35 cellular contexts compared by ENCODE assay signal in genomic region chr3:79039192-79039591, GRCh38.
DNase-seq lines count a peak whose midpoint lies in the region; ATAC-seq, FAIRE-seq and TF ChIP-seq lines count a peak whose summit lies in the region.
"Had no signal": no experiment of that assay in that cellular context is flagged by ENCODE, and none has a peak within 500 bp of the region (broad histone marks: within the 10 kb centered on the region; RNA-seq: fewer than 3 reads in every experiment).

No MANE protein-coding gene starts in this region.

- TF ChIP-seq POLR2A in HepG2 (IDR thresholded peaks at IDR 0.05; ENCODE audit: insufficient read depth in 1 of 2, low read depth in 2 of 2, low read length in 2 of 2) (no peak), right lobe of liver (IDR thresholded peaks at IDR 0.05) (no peak)

- no peaks in the 10 kb centered on the region for H3K36me3 Mint-ChIP-seq in neural progenitor cell
- H3K36me3 Mint-ChIP-seq in T-helper 2 cell treated with Interferon-gamma antibody and Interleukin-4, amounts not matched to agents 5 μg/mL and 100 μg/mL, for 36 hours (ENCODE audit: low read depth) = no peaks in the 10 kb centered on the region
- H3K36me3 Mint-ChIP-seq: activated naive CD4-positive, alpha-beta T cell treated with anti-CD3 and anti-CD28 coated beads, Interleukin-2, amount 50 U/mL, for 24 hours; CD14-positive monocyte; WTC11 had no signal

- H3K4me3 ChIP-seq in HepG2 (replicated peaks in 1 of 3; ENCODE audit: insufficient read depth in 1 of 3, low read depth in 2 of 3, low read length in 3 of 3) = no peak overlapping the region
- no peak overlapping the region for H3K4me3 ChIP-seq in right lobe of liver
- no peak overlapping the region for H3K4me3 ChIP-seq in adipocyte (ENCODE audit: low read length)
- H3K4me3 ChIP-seq in neural progenitor cell = no peak overlapping the region
- H3K4me3 ChIP-seq: esophagus squamous epithelium, pancreas, smooth muscle cell, upper lobe of right lung had no signal

- H3K27me3 ChIP-seq in HepG2 (ENCODE audit: control insufficient read depth in 1 of 2, insufficient read depth in 2 of 2, low read length in 2 of 2) = no peaks in the 10 kb centered on the region
- no peaks in the 10 kb centered on the region for H3K27me3 ChIP-seq in right lobe of liver
- H3K27me3 ChIP-seq in adipocyte (replicated peaks; ENCODE audit: control insufficient read depth, insufficient read depth, low read length) = no peaks in the 10 kb centered on the region
- H3K27me3 ChIP-seq in neural progenitor cell = no peaks in the 10 kb centered on the region
- H3K27me3 ChIP-seq: esophagus squamous epithelium, upper lobe of right lung had no signal

- no peaks in the 10 kb centered on the region for H3K4me1 Mint-ChIP-seq in neural progenitor cell
- H3K4me1 Mint-ChIP-seq in T-helper 2 cell treated with Interferon-gamma antibody and Interleukin-4, amounts not matched to agents 5 μg/mL and 100 μg/mL, for 36 hours (ENCODE audit: low read depth) = no peaks in the 10 kb centered on the region
- H3K4me1 Mint-ChIP-seq: activated CD4-positive, alpha-beta T cell treated with anti-CD3 and anti-CD28 coated beads, Interleukin-2, amount 10 ng/mL, durations not matched to agents 24 days and 14 days; activated naive CD4-positive, alpha-beta T cell treated with anti-CD3 and anti-CD28 coated beads, Interleukin-2, amount 50 U/mL, for 24 hours; CD14-positive monocyte; central memory CD8-positive, alpha-beta T cell had no signal

- H3K4me2 ChIP-seq in HepG2 (ENCODE audit: low read depth, low read length) = no peak overlapping the region
- no peak overlapping the region for H3K4me2 ChIP-seq in neural progenitor cell
- H3K4me2 ChIP-seq: smooth muscle cell had no signal

- H3K27ac Mint-ChIP-seq in neural progenitor cell = no peak overlapping the region
- H3K27ac Mint-ChIP-seq in T-helper 2 cell treated with Interferon-gamma antibody and Interleukin-4, amounts not matched to agents 5 μg/mL and 100 μg/mL, for 36 hours = no peak overlapping the region
- H3K27ac Mint-ChIP-seq: activated CD4-positive, alpha-beta T cell treated with anti-CD3 and anti-CD28 coated beads, Interleukin-2, amount 10 ng/mL, durations not matched to agents 24 days and 14 days; activated naive CD4-positive, alpha-beta T cell treated with anti-CD3 and anti-CD28 coated beads, Interleukin-2, amount 50 U/mL, for 24 hours; CD14-positive monocyte; WTC11 had no signal

- H3K36me3 ChIP-seq in HepG2 (replicated peaks in 1 of 2; ENCODE audit: control insufficient read depth in 1 of 2, insufficient read depth in 2 of 2, low read length in 2 of 2) = no peaks in the 10 kb centered on the region
- no peaks in the 10 kb centered on the region for H3K36me3 ChIP-seq in right lobe of liver
- H3K36me3 ChIP-seq in adipocyte (ENCODE audit: control insufficient read depth, insufficient read depth, low read length, severe bottlenecking) = no peaks in the 10 kb centered on the region
- no peaks in the 10 kb centered on the region for H3K36me3 ChIP-seq in neural progenitor cell
- H3K36me3 ChIP-seq: esophagus squamous epithelium, pancreas, upper lobe of right lung had no signal

- CTCF ChIA-PET in HepG2 (lab: Yijun Ruan, JAX; ENCODE audit: low intra/inter-chr PET ratio, low total read pairs) = no interaction called here

- TF ChIP-seq CTCF in HepG2 (CRISPR knock-in tag; IDR thresholded peaks at IDR 0.05) (no peak), right lobe of liver (IDR thresholded peaks at IDR 0.05) (no peak), neural progenitor cell (IDR thresholded peaks at IDR 0.05) (no peak)

- no peaks in the 10 kb centered on the region for H3K79me2 ChIP-seq in HepG2 (ENCODE audit: insufficient read depth, low read length)
- no peaks in the 10 kb centered on the region for H3K79me2 ChIP-seq in neural progenitor cell (ENCODE audit: low read depth)

- H3K9me3 Mint-ChIP-seq in neural progenitor cell = no peaks in the 10 kb centered on the region
- H3K9me3 Mint-ChIP-seq in T-helper 2 cell treated with Interferon-gamma antibody and Interleukin-4, amounts not matched to agents 5 μg/mL and 100 μg/mL, for 36 hours = peaks cover 6% of the 10 kb centered on the region
- H3K9me3 Mint-ChIP-seq: activated CD4-positive, alpha-beta T cell treated with anti-CD3 and anti-CD28 coated beads, Interleukin-2, amount 10 ng/mL, durations not matched to agents 24 days and 14 days; nephron progenitor cell; WTC11 had no signal

- H3K27ac ChIP-seq in HepG2 (ENCODE audit: extremely low read length, insufficient read depth, low read length) = no peak overlapping the region
- H3K27ac ChIP-seq in right lobe of liver = no peak overlapping the region
- no peak overlapping the region for H3K27ac ChIP-seq in neural progenitor cell
- H3K27ac ChIP-seq: esophagus squamous epithelium, pancreas, upper lobe of right lung had no signal

- no peaks in the 10 kb centered on the region for H3F3A ChIP-seq in neural progenitor cell (ENCODE audit: low read depth)

- no peaks in the 10 kb centered on the region for H3K27me3 Mint-ChIP-seq in neural progenitor cell (ENCODE audit: insufficient read depth, low read depth)
- no peaks in the 10 kb centered on the region for H3K27me3 Mint-ChIP-seq in T-helper 2 cell treated with Interferon-gamma antibody and Interleukin-4, amounts not matched to agents 5 μg/mL and 100 μg/mL, for 36 hours (ENCODE audit: low read depth)
- H3K27me3 Mint-ChIP-seq: activated CD4-positive, alpha-beta T cell treated with anti-CD3 and anti-CD28 coated beads, Interleukin-2, amount 10 ng/mL, durations not matched to agents 24 days and 14 days; activated naive CD4-positive, alpha-beta T cell treated with anti-CD3 and anti-CD28 coated beads, Interleukin-2, amount 50 U/mL, for 24 hours; central memory CD8-positive, alpha-beta T cell had no signal

- WGBS in HepG2 (ENCODE audit: low lambda C conversion rate) = 43% methylated on average over 6 of the region's 6 CpGs
- 51% methylated on average over 2 of the region's 6 CpGs for WGBS in right lobe of liver (ENCODE audit: insufficient coverage, low coverage, low lambda C conversion rate, missing lambda C conversion rate)

- H3K4me1 ChIP-seq in HepG2 (ENCODE audit: insufficient read depth, low read length) (no peaks in the 10 kb centered on the region), right lobe of liver (no peaks in the 10 kb centered on the region), adipocyte (ENCODE audit: control insufficient read depth, insufficient read depth, low read length) (peaks cover 9% of the 10 kb centered on the region), neural progenitor cell (peaks cover 7% of the 10 kb centered on the region)
- H3K4me1 ChIP-seq: pancreas, upper lobe of right lung had no signal

- H3K9ac ChIP-seq in HepG2 (ENCODE audit: insufficient read depth, low read depth, low read length) (no peak overlapping the region), adipocyte (ENCODE audit: low read length) (no peak overlapping the region), neural progenitor cell (no peak overlapping the region)

- POLR2A ChIA-PET in HepG2 (lab: Yijun Ruan, JAX) = no interaction called here

- in situ Hi-C loops in HepG2 (cut with HindIII; ENCODE audit: extremely low pct_ligation_motif_present, low pct_unique_long_range_greater_than_20kb) = no loop called here

- H4K20me1 ChIP-seq in HepG2 (ENCODE audit: insufficient read depth, low read length) = no peaks in the 10 kb centered on the region
- no peaks in the 10 kb centered on the region for H4K20me1 ChIP-seq in neural progenitor cell (ENCODE audit: low read depth)

- BruUV-seq in HepG2 (replicated peaks; lab: Mats Ljungman, UMichigan) = no TSS peak

- DNase-seq in HepG2 (ENCODE audit: low spot score) (no peak), right lobe of liver (no peak), adipocyte (ENCODE audit: low read depth) (peak; percentile 54), fibroblast of peridontal ligament (ENCODE audit: extremely low read depth) (peak; percentile 65), neural progenitor cell (ENCODE audit: low spot score) (no peak), middle frontal gyrus (ENCODE audit: extremely low spot score, low spot score) (no peak), DMS79 (lab: John Stamatoyannopoulos, UW) (no peak)
- DNase-seq in T-helper 2 cell treated with Interferon-gamma antibody and Interleukin-4, amounts not matched to agents 5 μg/mL and 100 μg/mL, for 36 hours (ENCODE audit: low spot score) = no peak
- DNase-seq: 8988T; activated CD4-positive, alpha-beta T cell treated with anti-CD3 and anti-CD28 coated beads, Interleukin-2, amount 10 ng/mL, durations not matched to agents 24 days and 14 days; activated CD8-positive, alpha-beta memory T cell treated with anti-CD3 and anti-CD28 coated beads for 24 hours; aorta; DND-41; esophagus squamous epithelium; hypothalamus; KG1; left colon; NCI-H1417 treated with DMSO at 0.1 percent for 48 hours; NCI-H2081; NCI-H2227 treated with DMSO at 0.1 percent for 48 hours; NCI-H526 treated with DMSO at 0.1 percent for 48 hours; nephron progenitor cell; pancreas; SIG-M5; stimulated activated naive CD4-positive, alpha-beta T cell treated with Interleukin-2 at 50 U/mL for 16 hours; T1000; upper lobe of right lung had no signal

- H3K4me3 Mint-ChIP-seq in neural progenitor cell = no peak overlapping the region
- no peak overlapping the region for H3K4me3 Mint-ChIP-seq in T-helper 2 cell treated with Interferon-gamma antibody and Interleukin-4, amounts not matched to agents 5 μg/mL and 100 μg/mL, for 36 hours
- H3K4me3 Mint-ChIP-seq: activated CD4-positive, alpha-beta T cell treated with anti-CD3 and anti-CD28 coated beads, Interleukin-2, amount 10 ng/mL, durations not matched to agents 24 days and 14 days; activated naive CD4-positive, alpha-beta T cell treated with anti-CD3 and anti-CD28 coated beads, Interleukin-2, amount 50 U/mL, for 24 hours; CD14-positive monocyte; central memory CD8-positive, alpha-beta T cell; nephron progenitor cell; WTC11 had no signal

- FAIRE-seq in HepG2 (lab: Jason Lieb, UNC) = no peak
- FAIRE-seq: endometrium, H1, pancreas had no signal

- H3K9me3 ChIP-seq in HepG2 (ENCODE audit: low read length) = no peaks in the 10 kb centered on the region
- H3K9me3 ChIP-seq in right lobe of liver = no peaks in the 10 kb centered on the region
- H3K9me3 ChIP-seq in adipocyte (ENCODE audit: control insufficient read depth, low read length) = no peaks in the 10 kb centered on the region
- H3K9me3 ChIP-seq in neural progenitor cell (ENCODE audit: low read depth) = no peaks in the 10 kb centered on the region
- H3K9me3 ChIP-seq: esophagus squamous epithelium, pancreas, upper lobe of right lung had no signal

- ATAC-seq in HepG2 = no peak
- ATAC-seq in right lobe of liver = no peak
- ATAC-seq: left colon, Panc1, pancreas, upper lobe of right lung, WTC11 had no signal

- TF ChIP-seq RAD21 in HepG2 (CRISPR knock-in tag; IDR thresholded peaks at IDR 0.05) = no peak

- intact Hi-C loops in HepG2 (cut with micrococcal nuclease; ENCODE audit: unreplicated experiment) (loop anchor here (10.0 kb wide), 1 partner anchor 1714 kb away; no protein-coding TSS in a partner anchor), right lobe of liver (cut with DNase I) (no loop called here)

- TF ChIP-seq EP300 in HepG2 (IDR thresholded peaks at IDR 0.05; ENCODE audit: low read depth in 2 of 2, low read length in 2 of 2) = no peak
- no peak for TF ChIP-seq EP300 in HepG2 (CRISPR knock-in tag; IDR thresholded peaks at IDR 0.05; ENCODE audit: borderline replicate concordance)

- H2AFZ ChIP-seq in HepG2 (ENCODE audit: low read length) (no peak overlapping the region), neural progenitor cell (replicated peaks) (no peak overlapping the region)

Comparison
In these comparisons a context has a peak if more than half of its experiments do, and no peak if none do; other contexts are left out.
1. DNase-seq: peak in adipocyte (single experiment) and fibroblast of peridontal ligament (single experiment); none in HepG2 (single experiment), right lobe of liver (0 of 3), neural progenitor cell (single experiment), middle frontal gyrus (single experiment), DMS79 (single experiment) and T-helper 2 cell treated with Interferon-gamma antibody and Interleukin-4, amounts not matched to agents 5 μg/mL and 100 μg/mL, for 36 hours (single experiment).